ENCODE assay signal across 18 cellular contexts in the genomic region with DNA sequence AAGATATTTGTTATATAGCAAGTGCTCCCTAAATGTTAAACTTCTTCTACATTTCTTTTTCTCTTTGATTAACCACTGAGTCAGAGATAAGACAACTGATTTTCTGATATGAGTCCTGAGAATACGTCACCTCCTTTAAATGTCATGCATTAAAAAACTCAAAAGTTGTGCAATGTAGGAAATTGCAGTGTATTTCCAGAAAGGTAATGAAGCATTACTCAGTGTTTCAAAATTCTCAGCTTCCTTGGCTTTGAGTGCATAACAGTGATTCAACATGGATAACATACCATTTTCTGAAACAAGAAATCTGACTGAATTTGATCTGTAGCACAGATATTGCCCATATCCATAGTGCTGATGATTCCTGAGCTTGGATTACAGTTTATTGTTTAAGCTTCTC.
DNase-seq lines count a peak whose midpoint lies in the region; FAIRE-seq and TF ChIP-seq lines count a peak whose summit lies in the region.
"Had no signal": no experiment of that assay in that cellular context is flagged by ENCODE, and none has a peak within 500 bp of the region (broad histone marks: within the 10 kb centered on the region; RNA-seq: fewer than 3 reads in every experiment).

No MANE protein-coding gene starts in this region.

- DNase-seq in AG04449 (ENCODE audit: low read depth, low spot score): peak; percentile 62
- DNase-seq in HT-29 (ENCODE audit: low spot score): peak; percentile 26
- DNase-seq in mammary epithelial cell: peak; percentile 87
- DNase-seq in stimulated activated CD4-positive, alpha-beta T cell treated with anti-CD3 and anti-CD28 coated beads, Interleukin-12 subunit alpha, Interleukin-12 subunit beta, amount 100 ng/mL, for 4 hours: no peak
- DNase-seq in NCI-H2107 treated with DMSO at 0.1 percent for 48 hours (lab: John Stamatoyannopoulos, UW; ENCODE audit: unreplicated experiment): no peak
- no peak for DNase-seq in NCI-H1694 treated with DMSO at 0.1 percent for 48 hours (lab: John Stamatoyannopoulos, UW)
- no peak for DNase-seq in NCI-H446 treated with DMSO at 0.1 percent for 48 hours (lab: John Stamatoyannopoulos, UW)
- DNase-seq: activated CD4-positive, alpha-beta T cell treated with anti-CD3 and anti-CD28 coated beads for 48 hours; activated T-cell treated with anti-CD3 and anti-CD28 coated beads, Interleukin-2, amount 50 U/mL, for 72 hours; AML-193; body of pancreas; DMS79; midbrain; MM.1S; NCI-H2107; stimulated activated CD4-positive, alpha-beta T cell treated with anti-CD3 and anti-CD28 coated beads, Interleukin-1b, Interleukin-23, amount 100 ng/mL, for 48 hours; transverse colon had no signal

- no TSS peak for BruUV-seq in mammary epithelial cell (replicated peaks; lab: Mats Ljungman, UMichigan)

- no peak overlapping the region for H2AFZ ChIP-seq in mammary epithelial cell (ENCODE audit: low read depth, low read length)

- intact Hi-C loops in mammary epithelial cell (cut with micrococcal nuclease): loop anchor here (2.0 kb wide), 1 partner anchor 74 kb away; no protein-coding TSS in a partner anchor

- H4K20me1 ChIP-seq in mammary epithelial cell (ENCODE audit: insufficient read depth, low read length): no peaks in the 10 kb centered on the region

- peaks cover 3% of the 10 kb centered on the region for H3K27me3 ChIP-seq in mammary epithelial cell (ENCODE audit: insufficient read depth, low read length)
- H3K27me3 ChIP-seq: body of pancreas, transverse colon had no signal

- dilution Hi-C loops in mammary epithelial cell (cut with HindIII; ENCODE audit: low sequenced_read_pairs): no loop called here

- peak; percentile 17 for FAIRE-seq in islet of Langerhans (lab: Jason Lieb, UNC)

- H3K79me2 ChIP-seq in mammary epithelial cell (ENCODE audit: insufficient read depth, low read length): no peaks in the 10 kb centered on the region

- POLR2A ChIA-PET in AG04449 (lab: Yijun Ruan, JAX): interaction anchor here (1.2 kb wide), 1 partner anchor 9 kb away, joined by 3 read pairs; no protein-coding TSS in a partner anchor

- H3K36me3 ChIP-seq in mammary epithelial cell (ENCODE audit: insufficient read depth, low read length): no peaks in the 10 kb centered on the region
- H3K36me3 ChIP-seq: transverse colon had no signal

- H3K4me3 ChIP-seq in AG04449 (ENCODE audit: low read depth, low read length) (no peak overlapping the region), mammary epithelial cell (replicated peaks in 1 of 3; ENCODE audit: insufficient read depth in 1 of 3, low read depth in 2 of 3, low read length in 3 of 3) (no peak overlapping the region)
- H3K4me3 ChIP-seq: body of pancreas, transverse colon had no signal

- 6% methylated on average over 1 of the region's 1 CpG for WGBS in mammary epithelial cell (ENCODE audit: low coverage, missing lambda C conversion rate)

- H3K4me1 ChIP-seq in mammary epithelial cell (ENCODE audit: insufficient read depth, low read length): peaks cover 8% of the 10 kb centered on the region
- H3K4me1 ChIP-seq: body of pancreas, transverse colon had no signal

- H3K27ac ChIP-seq in mammary epithelial cell (ENCODE audit: insufficient read depth, low read depth, low read length): no peak overlapping the region
- H3K27ac ChIP-seq: body of pancreas, transverse colon had no signal

- H3K9ac ChIP-seq in mammary epithelial cell (ENCODE audit: insufficient read depth, low read length): no peak overlapping the region

- CTCF ChIA-PET in AG04449 (lab: Yijun Ruan, JAX) (interaction anchor here (0.7 to 4.3 kb wide), 9 partner anchors 8 to 128 kb away, joined by 3 to 21 read pairs (median 3); no protein-coding TSS in a partner anchor), mammary epithelial cell (lab: Charles Lee; ENCODE audit: low non-redundant PET) (no interaction called here)

- in situ Hi-C loops in mammary epithelial cell (cut with MboI; ENCODE audit: low sequenced_read_pairs in 2 of 2): no loop called here

- H3K4me2 ChIP-seq in mammary epithelial cell (ENCODE audit: insufficient read depth, low read depth, low read length): no peak overlapping the region

- H3K9me3 ChIP-seq in mammary epithelial cell (replicated peaks; ENCODE audit: insufficient read depth, low read length): no peaks in the 10 kb centered on the region
- H3K9me3 ChIP-seq: body of pancreas, transverse colon had no signal

- TF ChIP-seq CTCF in AG04449 (IDR thresholded peaks at IDR 0.05; ENCODE audit: insufficient read depth, low read length, missing control alignments) (no peak), mammary epithelial cell (conservative IDR thresholded peaks at IDR 0.05 in 1 of 2, IDR thresholded peaks at IDR 0.05 in 1 of 2; ENCODE audit: extremely low read depth in 1 of 2, insufficient read depth in 1 of 2, low read depth in 1 of 2, low read length in 2 of 2) (no peak)

Comparison
In these comparisons a context has a peak if more than half of its experiments do, and no peak if none do; other contexts are left out.
1. DNase-seq: peak in AG04449 (single experiment), HT-29 (single experiment) and mammary epithelial cell (single experiment); none in stimulated activated CD4-positive, alpha-beta T cell treated with anti-CD3 and anti-CD28 coated beads, Interleukin-12 subunit alpha, Interleukin-12 subunit beta, amount 100 ng/mL, for 4 hours (single experiment), NCI-H2107 treated with DMSO at 0.1 percent for 48 hours (single experiment), NCI-H1694 treated with DMSO at 0.1 percent for 48 hours (single experiment) and NCI-H446 treated with DMSO at 0.1 percent for 48 hours (single experiment).